Comparison of ENCODE assay signal across 19 cellular contexts in genomic region chr2:19865151-19865550, GRCh38. TPM values are rescaled to one million over a fixed set of nuclear protein-coding genes. Genes with fewer than 3 reads are reported as not detected.
DNase-seq lines count a peak whose midpoint lies in the region; ATAC-seq, FAIRE-seq and TF ChIP-seq lines count a peak whose summit lies in the region.
"Had no signal": no experiment of that assay in that cellular context is flagged by ENCODE, and none has a peak within 500 bp of the region (broad histone marks: within the 10 kb centered on the region; RNA-seq: fewer than 3 reads in every experiment).

No MANE protein-coding gene starts in this region.

- H3K27ac Mint-ChIP-seq in activated T-helper 2 cell treated with anti-CD3 and anti-CD28 coated beads, Interferon-gamma antibody, Interleukin-2, Interleukin-4, amounts not matched to agents 10 μg/mL and 5 μg/mL and 100 μg/mL, durations not matched to agents 14 hours and 24 hours and 36 hours = peak overlapping the region; percentile 11
- H3K27ac Mint-ChIP-seq in activated CD4-positive, alpha-beta memory T cell treated with anti-CD3 and anti-CD28 coated beads, Interleukin-2, amount 10 ng/mL, durations not matched to agents 7 days and 5 days = no peak overlapping the region
- H3K27ac Mint-ChIP-seq: activated T-cell treated with anti-CD3 and anti-CD28 coated beads, Interleukin-2, amount 50 U/mL, for 24 hours; memory B cell had no signal

- in situ Hi-C loops in GM13976 (cut with MboI; ENCODE audit: low sequenced_read_pairs, unreplicated experiment) = loop anchor here (10.0 to 25.0 kb wide), 3 partner anchors 510 to 1328 kb away; partner anchors contain the start of gene OSR1

- H3K27me3 Mint-ChIP-seq in activated T-helper 2 cell treated with anti-CD3 and anti-CD28 coated beads, Interferon-gamma antibody, Interleukin-2, Interleukin-4, amounts not matched to agents 10 μg/mL and 5 μg/mL and 100 μg/mL, durations not matched to agents 14 hours and 24 hours and 36 hours (ENCODE audit: low read depth) = peaks cover 1% of the 10 kb centered on the region
- H3K27me3 Mint-ChIP-seq in activated CD4-positive, alpha-beta memory T cell treated with anti-CD3 and anti-CD28 coated beads, Interleukin-2, amount 10 ng/mL, durations not matched to agents 7 days and 5 days = no peaks in the 10 kb centered on the region
- H3K27me3 Mint-ChIP-seq: memory B cell had no signal

- H3K4me1 Mint-ChIP-seq in activated T-helper 2 cell treated with anti-CD3 and anti-CD28 coated beads, Interferon-gamma antibody, Interleukin-2, Interleukin-4, amounts not matched to agents 10 μg/mL and 5 μg/mL and 100 μg/mL, durations not matched to agents 14 hours and 24 hours and 36 hours (ENCODE audit: low read depth) = peaks cover 22% of the 10 kb centered on the region
- H3K4me1 Mint-ChIP-seq in activated CD4-positive, alpha-beta memory T cell treated with anti-CD3 and anti-CD28 coated beads, Interleukin-2, amount 10 ng/mL, durations not matched to agents 7 days and 5 days = peaks cover 17% of the 10 kb centered on the region

- no peaks in the 10 kb centered on the region for H3K36me3 Mint-ChIP-seq in activated T-helper 2 cell treated with anti-CD3 and anti-CD28 coated beads, Interferon-gamma antibody, Interleukin-2, Interleukin-4, amounts not matched to agents 10 μg/mL and 5 μg/mL and 100 μg/mL, durations not matched to agents 14 hours and 24 hours and 36 hours (ENCODE audit: low read depth)
- no peaks in the 10 kb centered on the region for H3K36me3 Mint-ChIP-seq in activated CD4-positive, alpha-beta memory T cell treated with anti-CD3 and anti-CD28 coated beads, Interleukin-2, amount 10 ng/mL, durations not matched to agents 7 days and 5 days (ENCODE audit: low read depth)
- H3K36me3 Mint-ChIP-seq: memory B cell had no signal

- POLR2A ChIA-PET in activated CD4-positive, alpha-beta memory T cell treated with anti-CD3 and anti-CD28 coated beads, Interleukin-2, amount 10 ng/mL, durations not matched to agents 7 days and 5 days (lab: Charles Lee) = no interaction called here

- DNase-seq in GM13976 (ENCODE audit: low spot score) = peak; percentile 56
- no peak for DNase-seq in activated T-helper 2 cell treated with anti-CD3 and anti-CD28 coated beads, Interferon-gamma antibody, Interleukin-2, Interleukin-4, amounts not matched to agents 10 μg/mL and 5 μg/mL and 100 μg/mL, durations not matched to agents 14 hours and 24 hours and 36 hours (ENCODE audit: low spot score)
- no peak for DNase-seq in effector CD4-positive, alpha-beta T cell
- no peak for DNase-seq in activated CD4-positive, alpha-beta memory T cell treated with anti-CD3 and anti-CD28 coated beads, Interleukin-2, amount 10 ng/mL, durations not matched to agents 7 days and 5 days
- no peak for DNase-seq in NCI-H69 (lab: John Stamatoyannopoulos, UW)
- no peak for DNase-seq in GM19239 (ENCODE audit: insufficient read length, low spot score)
- DNase-seq: activated CD4-positive, alpha-beta T cell treated with anti-CD3 and anti-CD28 coated beads, Interleukin-2, amount 50 U/mL, for 1 hour; activated T-cell treated with anti-CD3 and anti-CD28 coated beads, Interleukin-2, amount 50 U/mL, for 24 hours; AML-193; caudate nucleus; effector CD8-positive, alpha-beta T cell; kidney; NCI-H226; NK-92 treated with Interleukin-12 subunit alpha and Interleukin-12 subunit beta, amount 100 ng/mL, for 24 hours had no signal

- CTCF ChIA-PET in activated CD4-positive, alpha-beta memory T cell treated with anti-CD3 and anti-CD28 coated beads, Interleukin-2, amount 10 ng/mL, durations not matched to agents 7 days and 5 days (lab: Charles Lee) = interaction anchor here (0.9 kb wide), 1 partner anchor 517 kb away, joined by 3 read pairs; no protein-coding TSS in a partner anchor

- FAIRE-seq in GM19239 (lab: Jason Lieb, UNC) = no peak
- FAIRE-seq: G401.6, kidney had no signal

- no peak for TF ChIP-seq CTCF in GM13976 (IDR thresholded peaks at IDR 0.05; ENCODE audit: borderline replicate concordance, control extremely low read depth, extremely low read depth, insufficient read depth, missing control alignments)

- ATAC-seq in GM18907 (IDR thresholded peaks at IDR 0.05; ENCODE audit: unreplicated experiment) (peak; percentile 46), HG02759 (IDR thresholded peaks at IDR 0.05; ENCODE audit: unreplicated experiment) (peak; percentile 38)
- ATAC-seq: Right ventricle myocardium inferior had no signal

- no peak overlapping the region for H3K4me3 Mint-ChIP-seq in activated T-helper 2 cell treated with anti-CD3 and anti-CD28 coated beads, Interferon-gamma antibody, Interleukin-2, Interleukin-4, amounts not matched to agents 10 μg/mL and 5 μg/mL and 100 μg/mL, durations not matched to agents 14 hours and 24 hours and 36 hours (ENCODE audit: low read depth)
- no peak overlapping the region for H3K4me3 Mint-ChIP-seq in activated CD4-positive, alpha-beta memory T cell treated with anti-CD3 and anti-CD28 coated beads, Interleukin-2, amount 10 ng/mL, durations not matched to agents 7 days and 5 days
- H3K4me3 Mint-ChIP-seq: activated T-cell treated with anti-CD3 and anti-CD28 coated beads, Interleukin-2, amount 50 U/mL, for 24 hours; memory B cell had no signal

- intact Hi-C loops in activated T-helper 2 cell treated with anti-CD3 and anti-CD28 coated beads, Interferon-gamma antibody, Interleukin-2, Interleukin-4, amounts not matched to agents 10 μg/mL and 5 μg/mL and 100 μg/mL, durations not matched to agents 14 hours and 24 hours and 36 hours (cut with micrococcal nuclease) = loop anchor here (5.0 kb wide), 2 partner anchors 518 to 1478 kb away; no protein-coding TSS in a partner anchor

- H3K9me3 Mint-ChIP-seq in activated T-helper 2 cell treated with anti-CD3 and anti-CD28 coated beads, Interferon-gamma antibody, Interleukin-2, Interleukin-4, amounts not matched to agents 10 μg/mL and 5 μg/mL and 100 μg/mL, durations not matched to agents 14 hours and 24 hours and 36 hours = no peaks in the 10 kb centered on the region
- no peaks in the 10 kb centered on the region for H3K9me3 Mint-ChIP-seq in activated CD4-positive, alpha-beta memory T cell treated with anti-CD3 and anti-CD28 coated beads, Interleukin-2, amount 10 ng/mL, durations not matched to agents 7 days and 5 days
- H3K9me3 Mint-ChIP-seq: activated T-cell treated with anti-CD3 and anti-CD28 coated beads, Interleukin-2, amount 50 U/mL, for 24 hours; memory B cell had no signal

RNA-seq across cellular contexts. Expression of gene TTC32, which starts 36.6 kb away (rescaled TPM):
- total RNA-seq in activated T-helper 2 cell treated with anti-CD3 and anti-CD28 coated beads, Interferon-gamma antibody, Interleukin-2, Interleukin-4, amounts not matched to agents 10 μg/mL and 5 μg/mL and 100 μg/mL, durations not matched to agents 14 hours and 24 hours and 36 hours = 14.8 TPM in 2 replicates
- 10 to 100 TPM; 30.7 to 34.8 TPM for total RNA-seq in activated CD4-positive, alpha-beta memory T cell treated with anti-CD3 and anti-CD28 coated beads, Interleukin-2, amount 10 ng/mL, durations not matched to agents 7 days and 5 days
